ENCODE assay signal across 1 cellular context in the genomic region with DNA sequence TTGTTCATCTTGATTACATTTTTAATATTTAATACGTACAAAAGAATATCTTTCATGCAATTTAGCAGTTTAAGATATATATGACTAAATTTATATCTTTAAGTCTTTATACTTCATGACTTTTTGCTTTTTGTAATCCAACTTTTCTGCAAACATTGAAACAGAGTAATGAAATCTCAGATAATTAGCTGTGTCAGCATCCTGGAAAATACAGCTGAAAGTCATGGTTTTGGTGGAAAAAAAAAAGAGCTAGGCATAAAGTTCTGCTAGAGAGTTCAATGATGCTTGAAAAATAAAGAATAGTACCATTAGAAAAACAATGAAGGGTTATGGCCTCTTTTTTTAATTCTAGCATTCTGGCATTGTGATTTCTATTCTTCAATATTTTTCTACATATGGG.
TF ChIP-seq lines count a peak whose summit lies in the region.

No MANE protein-coding gene starts in this region.

TF ChIP-seq in HepG2, 621 proteins besides CTCF, POLR2A, EP300 and RAD21 (continued from another document):
- TF ChIP-seq, protein P1, sequence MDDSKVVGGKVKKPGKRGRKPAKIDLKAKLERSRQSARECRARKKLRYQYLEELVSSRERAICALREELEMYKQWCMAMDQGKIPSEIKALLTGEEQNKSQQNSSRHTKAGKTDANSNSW (CRISPR knock-in tag; IDR thresholded peaks at IDR 0.05; ENCODE audit: borderline replicate concordance): no peak
- peak; percentile 73 to 88 for TF ChIP-seq MAFK (conservative IDR thresholded peaks at IDR 0.05 in 1 of 2, IDR thresholded peaks at IDR 0.05 in 1 of 2; ENCODE audit: low read length in 2 of 2)
